10 cellular contexts compared by ENCODE assay signal in the genomic region with DNA sequence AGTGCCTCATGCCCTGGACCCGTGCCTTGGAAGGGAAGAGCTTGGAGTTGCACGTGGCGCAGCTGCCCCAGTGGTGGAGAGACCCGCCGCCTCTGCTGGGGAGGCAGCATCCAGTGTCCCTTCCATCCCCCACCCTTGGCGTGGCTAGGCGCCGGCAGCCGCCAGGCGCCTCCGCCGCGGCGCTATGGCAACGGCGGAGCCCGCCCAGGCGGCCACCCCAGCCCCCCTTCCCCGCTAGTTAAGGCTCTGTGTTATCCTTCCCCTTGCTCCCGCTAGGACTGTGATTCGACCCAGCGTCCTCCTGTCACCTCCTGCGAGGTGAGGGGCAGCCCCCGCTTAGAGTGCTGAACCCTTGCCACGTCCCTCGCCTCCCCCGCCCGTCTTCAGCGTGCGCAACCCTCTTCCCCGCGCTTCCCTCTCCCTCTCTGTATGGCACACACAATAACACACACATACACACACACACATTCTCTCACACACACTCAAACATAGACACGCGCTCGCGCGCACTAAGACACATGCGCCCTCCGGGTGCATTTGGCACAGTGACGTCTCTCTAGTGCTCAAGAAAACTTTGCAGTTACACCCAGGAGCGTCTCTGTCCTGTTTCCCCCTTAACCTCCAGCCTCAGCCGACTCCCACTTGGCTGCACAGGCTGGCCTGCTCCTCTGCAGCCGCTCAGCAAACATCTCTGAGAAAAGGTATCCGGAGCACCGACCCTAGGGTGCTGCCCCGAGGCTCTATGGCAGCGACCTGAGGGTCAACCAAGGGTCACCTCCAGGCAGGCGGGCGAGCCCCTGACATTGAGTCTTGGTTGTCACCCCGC. TPM values are rescaled to one million over a fixed set of nuclear protein-coding genes. Genes with fewer than 3 reads are reported as not detected.
DNase-seq lines count a peak whose midpoint lies in the region; ATAC-seq and TF ChIP-seq lines count a peak whose summit lies in the region.
"Had no signal": no experiment of that assay in that cellular context is flagged by ENCODE, and none has a peak within 500 bp of the region (broad histone marks: within the 10 kb centered on the region; RNA-seq: fewer than 3 reads in every experiment).

No MANE protein-coding gene starts in this region.

- H3K4me2 ChIP-seq in osteoblast (ENCODE audit: insufficient read depth, low read length), result no peak overlapping the region

- H3K27ac Mint-ChIP-seq in activated naive CD8-positive, alpha-beta T cell treated with anti-CD3 and anti-CD28 coated beads, Interleukin-2, amount 50 U/mL, for 24 hours, result no peak overlapping the region
- H3K27ac Mint-ChIP-seq: activated naive CD8-positive, alpha-beta T cell had no signal

- H3K79me2 ChIP-seq in osteoblast (ENCODE audit: insufficient read depth, low read length), result no peaks in the 10 kb centered on the region

- POLR2A ChIA-PET in AG04449 (lab: Yijun Ruan, JAX), result no interaction called here

- DNase-seq in AG04449 (ENCODE audit: low read depth, low spot score) (no peak), cardiac fibroblast (ENCODE audit: low read depth in 2 of 2) (peak in 1 of 2 donors; percentile 23), osteoblast (ENCODE audit: insufficient read length, low spot score, missing footprints) (no peak), NCI-H187 (lab: John Stamatoyannopoulos, UW) (no peak)
- DNase-seq in activated naive CD8-positive, alpha-beta T cell treated with anti-CD3 and anti-CD28 coated beads, Interleukin-2, amount 50 U/mL, for 24 hours, result no peak

- H3K27ac ChIP-seq in HUES48 (ENCODE audit: low read depth, low read length) (peak overlapping the region; percentile 8), iPS-20b (ENCODE audit: low read length) (no peak overlapping the region), osteoblast (ENCODE audit: low read depth, low read length) (no peak overlapping the region)
- H3K27ac ChIP-seq: thoracic aorta had no signal

- H3K4me3 ChIP-seq in AG04449 (ENCODE audit: low read depth, low read length) (peak overlapping the region; percentile 49), HUES48 (ENCODE audit: low read depth, low read length) (peak overlapping the region; percentile 64), cardiac fibroblast (replicated peaks in 1 of 2; ENCODE audit: low read depth in 2 of 2, low read length in 2 of 2) (peak overlapping the region; percentile 16 to 26), iPS-20b (ENCODE audit: low read length) (peak overlapping the region; percentile 71), osteoblast (ENCODE audit: insufficient read depth, low read length) (no peak overlapping the region)
- H3K4me3 ChIP-seq: thoracic aorta had no signal

- peaks cover 2% of the 10 kb centered on the region for H3K36me3 Mint-ChIP-seq in activated naive CD8-positive, alpha-beta T cell treated with anti-CD3 and anti-CD28 coated beads, Interleukin-2, amount 50 U/mL, for 24 hours (ENCODE audit: low read depth)

- H3K27me3 ChIP-seq in HUES48 (ENCODE audit: control insufficient read depth, insufficient read depth, low read length), result peaks cover 77% of the 10 kb centered on the region
- H3K27me3 ChIP-seq in iPS-20b (ENCODE audit: insufficient read depth, low read length), result peaks cover 79% of the 10 kb centered on the region
- no peaks in the 10 kb centered on the region for H3K27me3 ChIP-seq in osteoblast (ENCODE audit: insufficient read depth, low read length)

- ATAC-seq in activated naive CD8-positive, alpha-beta T cell treated with anti-CD3 and anti-CD28 coated beads, Interleukin-2, amount 50 U/mL, for 24 hours, result no peak
- no peak for ATAC-seq in HG03460 (IDR thresholded peaks at IDR 0.05; ENCODE audit: unreplicated experiment)

- H3K36me3 ChIP-seq in HUES48 (ENCODE audit: control insufficient read depth, insufficient read depth, low read length) (no peaks in the 10 kb centered on the region), iPS-20b (ENCODE audit: insufficient read depth, low read depth, low read length) (no peaks in the 10 kb centered on the region), osteoblast (ENCODE audit: insufficient read depth, low read length) (no peaks in the 10 kb centered on the region)
- H3K36me3 ChIP-seq: thoracic aorta had no signal

- H3K9me3 Mint-ChIP-seq in activated naive CD8-positive, alpha-beta T cell treated with anti-CD3 and anti-CD28 coated beads, Interleukin-2, amount 50 U/mL, for 24 hours, result peaks cover 13% of the 10 kb centered on the region

- H3K4me1 ChIP-seq in HUES48 (ENCODE audit: control insufficient read depth, insufficient read depth, low read length) (peaks cover 38% of the 10 kb centered on the region), iPS-20b (ENCODE audit: insufficient read depth, low read length) (peaks cover 22% of the 10 kb centered on the region), osteoblast (ENCODE audit: insufficient read depth, low read length) (no peaks in the 10 kb centered on the region)

- CTCF ChIA-PET in AG04449 (lab: Yijun Ruan, JAX), result no interaction called here

- H3K4me3 Mint-ChIP-seq in activated naive CD8-positive, alpha-beta T cell treated with anti-CD3 and anti-CD28 coated beads, Interleukin-2, amount 50 U/mL, for 24 hours, result no peak overlapping the region
- H3K4me3 Mint-ChIP-seq: activated naive CD8-positive, alpha-beta T cell had no signal

- no peaks in the 10 kb centered on the region for H3K9me3 ChIP-seq in HUES48 (ENCODE audit: control insufficient read depth, insufficient read depth, low read length)
- no peaks in the 10 kb centered on the region for H3K9me3 ChIP-seq in iPS-20b (ENCODE audit: insufficient read depth, low read depth, low read length)
- no peaks in the 10 kb centered on the region for H3K9me3 ChIP-seq in osteoblast (ENCODE audit: low read depth, low read length)
- H3K9me3 ChIP-seq: thoracic aorta had no signal

- H2AFZ ChIP-seq in osteoblast (ENCODE audit: low read length), result no peak overlapping the region

- peaks cover 57% of the 10 kb centered on the region for H3K27me3 Mint-ChIP-seq in activated naive CD8-positive, alpha-beta T cell treated with anti-CD3 and anti-CD28 coated beads, Interleukin-2, amount 50 U/mL, for 24 hours

- no peak overlapping the region for H3K9ac ChIP-seq in HUES48 (ENCODE audit: low read depth, low read length)
- H3K9ac ChIP-seq in iPS-20b (ENCODE audit: low read depth, low read length), result peak overlapping the region; percentile 18; the same call in 1 of the 2 replicates

- TF ChIP-seq CTCF in AG04449 (IDR thresholded peaks at IDR 0.05; ENCODE audit: insufficient read depth, low read length, missing control alignments) (no peak), cardiac fibroblast (IDR thresholded peaks at IDR 0.05; ENCODE audit: low read depth, low read length) (no peak), osteoblast (IDR thresholded peaks at IDR 0.05; ENCODE audit: extremely low read depth, low read depth, low read length) (no peak)

- no peaks in the 10 kb centered on the region for H4K20me1 ChIP-seq in osteoblast (ENCODE audit: insufficient read depth, low read length)

- H3K4me1 Mint-ChIP-seq in activated naive CD8-positive, alpha-beta T cell treated with anti-CD3 and anti-CD28 coated beads, Interleukin-2, amount 50 U/mL, for 24 hours, result no peaks in the 10 kb centered on the region

RNA-seq across cellular contexts. Expression of a gene that starts 8.5 kb away (rescaled TPM):
- 0.29 and 0.72 TPM in 2 replicates for total RNA-seq in osteoblast
